Comparison of ENCODE assay signal across 27 cellular contexts in the genomic region with DNA sequence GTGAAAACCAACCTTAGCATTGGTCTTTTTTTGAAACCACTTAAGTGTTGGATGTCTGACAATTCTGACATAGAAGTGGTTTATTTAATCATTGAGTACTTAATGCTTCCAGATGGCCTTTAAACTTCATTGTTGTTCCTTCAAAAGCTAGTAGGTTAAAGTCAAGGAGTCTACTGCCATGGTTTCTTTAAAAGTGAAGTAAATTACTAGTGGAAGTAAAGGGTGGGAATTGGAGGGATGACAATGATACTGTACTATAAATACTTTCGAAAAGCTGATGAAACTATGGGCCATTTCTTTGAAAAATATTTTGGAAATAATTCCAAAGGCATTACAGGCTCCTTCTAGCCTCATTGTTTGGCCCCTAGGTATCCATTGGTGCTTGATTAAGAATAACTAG.
"Had no signal": no experiment of that assay in that cellular context is flagged by ENCODE, and none has a peak within 500 bp of the region (broad histone marks: within the 10 kb centered on the region; RNA-seq: fewer than 3 reads in every experiment).

No MANE protein-coding gene starts in this region.

- H3K27ac ChIP-seq: epithelial cell of prostate, gastrocnemius medialis, lower lobe of right lung, neutrophil, prostate gland, right atrium auricular region, thyroid gland, vagina had no signal

- H3K27ac Mint-ChIP-seq: dendritic cell treated with granulocyte-macrophage colony-stimulating factor and Interleukin-4, amounts not matched to agents 40 ng/mL and 50 ng/mL, for 4 days; endodermal cell; natural killer cell treated with Interleukin-12 subunit alpha and Interleukin-12 subunit beta and Interleukin-15 and Interleukin-18, amount 100 ng/mL, for 72 hours; stimulated activated naive CD8-positive, alpha-beta T cell treated with anti-CD3 and anti-CD28 coated beads, Interleukin-15, amount 100 ng/mL, for 72 hours had no signal

- H3K4me1 ChIP-seq: gastrocnemius medialis, prostate gland had no signal

- H3K36me3 ChIP-seq: gastrocnemius medialis, prostate gland, thyroid gland had no signal

- H3K4me3 Mint-ChIP-seq: dendritic cell treated with granulocyte-macrophage colony-stimulating factor and Interleukin-4, amounts not matched to agents 40 ng/mL and 50 ng/mL, for 4 days; endodermal cell; naive B cell; natural killer cell treated with Interleukin-12 subunit alpha and Interleukin-12 subunit beta and Interleukin-15 and Interleukin-18, amount 100 ng/mL, for 72 hours; neural crest cell; stimulated activated naive CD8-positive, alpha-beta T cell treated with anti-CD3 and anti-CD28 coated beads, Interleukin-15, amount 100 ng/mL, for 72 hours had no signal

- H3K27me3 Mint-ChIP-seq: dendritic cell treated with granulocyte-macrophage colony-stimulating factor and Interleukin-4, amounts not matched to agents 40 ng/mL and 50 ng/mL, for 4 days; naive B cell; natural killer cell treated with Interleukin-12 subunit alpha and Interleukin-12 subunit beta and Interleukin-15 and Interleukin-18, amount 100 ng/mL, for 72 hours; stimulated activated naive CD8-positive, alpha-beta T cell treated with anti-CD3 and anti-CD28 coated beads, Interleukin-15, amount 100 ng/mL, for 72 hours had no signal

- H3K4me2 ChIP-seq: smooth muscle cell had no signal

- H3K4me3 ChIP-seq: gastrocnemius medialis, lower lobe of right lung, prostate gland, right atrium auricular region, smooth muscle cell, thyroid gland, vagina had no signal

- H3K9me3 Mint-ChIP-seq: dendritic cell treated with granulocyte-macrophage colony-stimulating factor and Interleukin-4, amounts not matched to agents 40 ng/mL and 50 ng/mL, for 4 days; endodermal cell; natural killer cell treated with Interleukin-12 subunit alpha and Interleukin-12 subunit beta and Interleukin-15 and Interleukin-18, amount 100 ng/mL, for 72 hours; stimulated activated naive CD8-positive, alpha-beta T cell treated with anti-CD3 and anti-CD28 coated beads, Interleukin-15, amount 100 ng/mL, for 72 hours had no signal

- H3K9me3 ChIP-seq: gastrocnemius medialis, lower lobe of right lung, neutrophil, prostate gland, right atrium auricular region, thyroid gland, vagina had no signal

- ATAC-seq: esophagus mucosa; gastrocnemius medialis; left ventricle myocardium superior; lower lobe of right lung; natural killer cell treated with Interleukin-12 subunit alpha and Interleukin-12 subunit beta and Interleukin-15 and Interleukin-18, amount 100 ng/mL, for 72 hours; sciatic nerve; stimulated activated naive CD8-positive, alpha-beta T cell treated with anti-CD3 and anti-CD28 coated beads, Interleukin-15, amount 100 ng/mL, for 72 hours had no signal

- FAIRE-seq: keratinocyte had no signal

- H3K27me3 ChIP-seq: gastrocnemius medialis, neutrophil, right atrium auricular region, thyroid gland, vagina had no signal

- DNase-seq: effector CD8-positive, alpha-beta T cell; endodermal cell; foreskin fibroblast; gastrocnemius medialis; head of caudate nucleus; left ventricle myocardium superior; lower lobe of right lung; naive B cell; stimulated activated CD4-positive, alpha-beta T cell treated with anti-CD3 and anti-CD28 coated beads, Interleukin-12 subunit alpha, Interleukin-12 subunit beta, amount 100 ng/mL, for 4 hours; stimulated activated CD4-positive, alpha-beta T cell treated with anti-CD3 and anti-CD28 coated beads, Interleukin-1b, Interleukin-23, amount 100 ng/mL, for 48 hours; stimulated activated CD4-positive, alpha-beta T cell treated with anti-CD3 and anti-CD28 coated beads, Interleukin-4, amount 100 ng/mL, for 1 hour; stimulated activated CD8-positive, alpha-beta memory T cell treated with anti-CD3 and anti-CD28 coated beads, Interleukin-4, amount 100 ng/mL, for 48 hours; stimulated activated naive CD4-positive, alpha-beta T cell; stimulated activated naive CD8-positive, alpha-beta T cell treated with anti-CD3 and anti-CD28 coated beads, Interleukin-15, amount 100 ng/mL, for 72 hours; thyroid gland had no signal
